ENCODE assay signal across 1 cellular context in genomic region chr11:108608548-108608947, GRCh38.
TF ChIP-seq lines count a peak whose summit lies in the region.

No MANE protein-coding gene starts in this region.

TF ChIP-seq in H1, 55 proteins besides CTCF, POLR2A, EP300 and RAD21:
- TF ChIP-seq KDM1A (IDR thresholded peaks at IDR 0.05; ENCODE audit: borderline replicate concordance, low read length) (peak; percentile 83; the same call in 1 of the 2 replicates), YY1 (IDR thresholded peaks at IDR 0.05; ENCODE audit: low read depth, low read length) (no peak)
